8 cellular contexts compared by ENCODE assay signal in the genomic region with DNA sequence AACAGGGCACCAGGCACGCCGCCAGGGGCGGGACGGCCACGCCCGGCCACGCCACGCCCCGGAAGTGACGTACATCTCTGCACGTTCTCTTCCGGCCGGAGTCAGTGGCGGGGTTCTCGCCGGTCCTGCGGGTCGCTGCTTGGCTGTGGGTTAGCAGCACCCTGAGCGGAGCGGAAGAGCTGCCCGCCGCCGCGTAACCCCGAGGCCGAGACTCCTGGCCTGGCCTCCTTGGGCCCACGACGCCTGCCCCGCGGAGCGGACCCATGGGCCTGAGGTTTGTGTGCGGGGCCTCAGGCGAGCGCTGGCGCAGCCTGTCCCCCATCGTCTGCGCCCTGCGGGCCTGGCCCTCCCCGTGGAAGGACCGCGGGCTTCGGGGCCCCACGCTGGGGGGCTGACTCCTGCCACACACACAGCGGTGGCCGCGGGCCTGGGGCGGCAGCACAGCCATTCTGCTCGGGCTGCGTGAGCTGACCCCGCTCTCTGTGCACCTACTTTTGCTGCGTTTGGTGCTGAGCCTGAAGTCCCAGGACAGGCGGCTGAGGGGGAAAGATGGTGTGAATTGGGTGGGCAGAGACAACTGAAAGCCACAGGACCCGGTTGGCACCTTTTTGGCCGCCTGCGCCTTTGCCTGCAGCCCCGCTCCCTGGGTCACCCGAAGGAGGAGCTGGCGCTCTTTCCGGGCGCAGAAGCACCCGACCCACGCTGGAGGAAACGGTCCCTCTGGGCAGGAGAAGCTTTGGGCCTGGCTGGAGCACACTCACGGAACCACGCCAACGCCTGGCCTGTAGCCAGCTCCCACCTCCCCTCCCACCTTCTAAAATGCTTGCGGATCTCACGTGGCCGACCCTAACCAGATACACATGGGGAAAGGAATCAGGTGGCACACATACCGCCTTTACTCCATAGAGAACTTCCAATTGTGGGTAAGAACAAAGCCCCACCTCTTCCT. TPM values are rescaled to one million over a fixed set of nuclear protein-coding genes. Genes with fewer than 3 reads are reported as not detected.
DNase-seq lines count a peak whose midpoint lies in the region; ATAC-seq and TF ChIP-seq lines count a peak whose summit lies in the region.

No MANE protein-coding gene starts in this region.

- H4K5ac ChIP-seq in H9 (ENCODE audit: insufficient read length, low read depth, low read length), result no peak overlapping the region

- no peak overlapping the region for H2BK120ac ChIP-seq in H9 (ENCODE audit: low read depth, low read length, poor library complexity, severe bottlenecking)

- H3K27me3 ChIP-seq in H9 (ENCODE audit: insufficient read depth, low read length) (no peaks in the 10 kb centered on the region), SJSA1 (replicated peaks) (no peaks in the 10 kb centered on the region), gastroesophageal sphincter (no peaks in the 10 kb centered on the region), neutrophil (no peaks in the 10 kb centered on the region)

- H3K79me2 ChIP-seq in H9 (ENCODE audit: insufficient read depth, low read length), result no peaks in the 10 kb centered on the region; the same call in 1 of the 2 replicates

- peak overlapping the region; percentile 81 to 89 for H3K4me3 Mint-ChIP-seq in H9

- peaks cover 10% of the 10 kb centered on the region for H3K23me2 ChIP-seq in H9 (ENCODE audit: insufficient read length, low read depth, low read length, poor library complexity, severe bottlenecking)

- no peak overlapping the region for H4K91ac ChIP-seq in H9 (ENCODE audit: insufficient read length, low read depth, low read length)

- H3K14ac ChIP-seq in H9 (ENCODE audit: insufficient read depth, low read length), result no peak overlapping the region

- peaks cover 35% of the 10 kb centered on the region for H3K36me3 ChIP-seq in SJSA1
- H3K36me3 ChIP-seq in gastroesophageal sphincter, result peaks cover 0 to 54% of the 10 kb centered on the region in 2 donors
- H3K36me3 ChIP-seq in neutrophil, result peaks cover 40% of the 10 kb centered on the region

- no peak overlapping the region for H2BK20ac ChIP-seq in H9 (ENCODE audit: low read depth, low read length, poor library complexity, severe bottlenecking)

- no peaks in the 10 kb centered on the region for H3K79me1 ChIP-seq in H9 (ENCODE audit: insufficient read depth, low read depth, low read length, poor library complexity, severe bottlenecking)

- no peak for TF ChIP-seq CTCF in H9 (conservative IDR thresholded peaks at IDR 0.05)
- TF ChIP-seq CTCF in gastroesophageal sphincter (IDR thresholded peaks at IDR 0.05), result peak in 2 of 4 experiments; percentile 14 to 52
- TF ChIP-seq CTCF in neutrophil (IDR thresholded peaks at IDR 0.05), result peak; percentile 57

- TF ChIP-seq EP300 in gastroesophageal sphincter (IDR thresholded peaks at IDR 0.05), result no peak

- no peak overlapping the region for H3K56ac ChIP-seq in H9 (ENCODE audit: insufficient read length, low read depth, low read length)

- H3K9me3 Mint-ChIP-seq in H9, result no peaks in the 10 kb centered on the region

- H3K27ac ChIP-seq in H9 (ENCODE audit: insufficient read length, low read depth, low read length), result no peak overlapping the region
- peak overlapping the region; percentile 60 for H3K27ac ChIP-seq in SJSA1
- peak overlapping the region; percentile 40 to 96 (median 93) for H3K27ac ChIP-seq in gastroesophageal sphincter
- peak overlapping the region; percentile 88 for H3K27ac ChIP-seq in neutrophil

- H2BK5ac ChIP-seq in H9 (ENCODE audit: insufficient read length, low read length), result no peak overlapping the region

- H2BK15ac ChIP-seq in H9 (ENCODE audit: low read depth, low read length), result no peak overlapping the region

- H3K27ac Mint-ChIP-seq in H9, result peak overlapping the region in 1 of 3 experiments; percentile 79; a peak in 1 of 7 replicates

- peaks cover 28 to 30% of the 10 kb centered on the region in 2 experiments for H3K4me1 Mint-ChIP-seq in H9

- no peaks in the 10 kb centered on the region for H3K4me1 ChIP-seq in H9 (ENCODE audit: insufficient read depth, low read length)
- H3K4me1 ChIP-seq in SJSA1 (replicated peaks), result peaks cover 24% of the 10 kb centered on the region
- peaks cover 0 to 64% (median 22%) of the 10 kb centered on the region in 3 donors for H3K4me1 ChIP-seq in gastroesophageal sphincter
- peaks cover 41 to 48% of the 10 kb centered on the region in 2 experiments for H3K4me1 ChIP-seq in neutrophil (ENCODE audit: control insufficient read depth in 1 of 2, insufficient read depth in 1 of 2, low read depth in 1 of 2, low read length in 1 of 2)

- no CpG with 5 or more reads among the region's 70 CpGs for WGBS in H9 (ENCODE audit: extremely low coverage, insufficient read length, low lambda C conversion rate)
- 14 to 15% methylated on average over 1 to 4 of the region's 70 CpGs for WGBS in gastroesophageal sphincter (ENCODE audit: low coverage in 1 of 2), 2 donors

- H3K4ac ChIP-seq in H9 (ENCODE audit: low read depth, low read length), result no peak overlapping the region

- H3K4me3 ChIP-seq in SJSA1 (peak overlapping the region; percentile 88), gastroesophageal sphincter (peak overlapping the region; percentile 57 to 96), neutrophil (ENCODE audit: low read depth in 1 of 2, low read length in 1 of 2) (peak overlapping the region; percentile 90 to 94)

- H3K36me3 Mint-ChIP-seq in H9 (ENCODE audit: insufficient read depth in 1 of 3, low read depth in 3 of 3), result peaks cover 28 to 61% (median 46%) of the 10 kb centered on the region in 3 experiments; a peak in 6 of 7 replicates

- H3K27me3 Mint-ChIP-seq in H9 (ENCODE audit: low read depth), result no peaks in the 10 kb centered on the region; the same call in 1 of the 2 replicates

- no peak overlapping the region for H2AFZ ChIP-seq in H9 (ENCODE audit: low read length)

- no peaks in the 10 kb centered on the region for H4K20me1 ChIP-seq in H9 (ENCODE audit: control insufficient read depth, insufficient read depth, insufficient read length)

- H4K8ac ChIP-seq in H9 (replicated peaks; ENCODE audit: insufficient read length, low read depth, low read length), result no peak overlapping the region

- peak; percentile 93 to 95 for TF ChIP-seq POLR2A in gastroesophageal sphincter (IDR thresholded peaks at IDR 0.05)

- no peaks in the 10 kb centered on the region for H3K9me3 ChIP-seq in H9 (ENCODE audit: control insufficient read depth, low read depth, low read length)
- no peaks in the 10 kb centered on the region for H3K9me3 ChIP-seq in SJSA1 (replicated peaks)
- H3K9me3 ChIP-seq in gastroesophageal sphincter, result no peaks in the 10 kb centered on the region
- no peaks in the 10 kb centered on the region for H3K9me3 ChIP-seq in neutrophil

- H3K9ac ChIP-seq in H9 (ENCODE audit: extremely low read depth, insufficient read length, low read length), result peak overlapping the region; percentile 53

- no peak overlapping the region for H2AK5ac ChIP-seq in H9 (ENCODE audit: insufficient read length, low read length)

- H3K18ac ChIP-seq in H9 (ENCODE audit: insufficient read length, low read depth, low read length), result peak overlapping the region; percentile 76

- no peak overlapping the region for H3T11ph ChIP-seq in H9 (ENCODE audit: low read length)

- peak; percentile 88 for ATAC-seq in gastroesophageal sphincter

- no peak overlapping the region for H3K23ac ChIP-seq in H9 (ENCODE audit: insufficient read length, low read depth, low read length)

- no peak overlapping the region for H2BK12ac ChIP-seq in H9 (ENCODE audit: insufficient read length, low read depth, low read length)

- DNase-seq in Daoy (ENCODE audit: low read depth) (peak; percentile 96), H9 (peak; percentile 92), MV-4-11 (lab: John Stamatoyannopoulos, UW) (peak; percentile 89), SJSA1 (ENCODE audit: low read depth in 1 of 2, low spot score in 2 of 2) (peak; percentile 72 to 87), stromal cell of bone marrow (ENCODE audit: low read depth) (peak; percentile 69)
- DNase-seq in activated naive CD4-positive, alpha-beta T cell treated with Interleukin-2 at 50 U/mL for 16 hours, result peak; percentile 95

- H3K4me2 ChIP-seq in H9 (ENCODE audit: insufficient read depth, insufficient read length, low read length), result peak overlapping the region; percentile 61

RNA-seq across cellular contexts. Expression of gene NOP14, which starts 28.1 kb away (rescaled TPM):
- total RNA-seq in Daoy (2014; rRNA removed; shearing (Covaris generic)), result 21.5 and 25.4 TPM in 2 replicates
- total RNA-seq in H9 (2021), result 50.1 and 50.3 TPM in 2 replicates
- total RNA-seq in SJSA1 (2014; rRNA removed; shearing (Covaris generic)), result 5.8 and 9.9 TPM in 2 replicates
- total RNA-seq in gastroesophageal sphincter, result 10 to 100 TPM; 17.6 to 25.2 (median 20.4) TPM

RNA-seq across cellular contexts. Expression of gene GRK4, which starts 28.3 kb away (rescaled TPM):
- total RNA-seq in Daoy (2014; rRNA removed; shearing (Covaris generic)), result 2.9 and 5.9 TPM in 2 replicates
- total RNA-seq in H9 (2021), result 4.3 and 4.8 TPM in 2 replicates
- total RNA-seq in SJSA1 (2014; rRNA removed; shearing (Covaris generic)), result 1.2 and 1.7 TPM in 2 replicates
- total RNA-seq in gastroesophageal sphincter, result 1 to 10 TPM; 4.2 to 9.5 (median 6.2) TPM
